ENCODE assay signal across 8 cellular contexts in the genomic region with DNA sequence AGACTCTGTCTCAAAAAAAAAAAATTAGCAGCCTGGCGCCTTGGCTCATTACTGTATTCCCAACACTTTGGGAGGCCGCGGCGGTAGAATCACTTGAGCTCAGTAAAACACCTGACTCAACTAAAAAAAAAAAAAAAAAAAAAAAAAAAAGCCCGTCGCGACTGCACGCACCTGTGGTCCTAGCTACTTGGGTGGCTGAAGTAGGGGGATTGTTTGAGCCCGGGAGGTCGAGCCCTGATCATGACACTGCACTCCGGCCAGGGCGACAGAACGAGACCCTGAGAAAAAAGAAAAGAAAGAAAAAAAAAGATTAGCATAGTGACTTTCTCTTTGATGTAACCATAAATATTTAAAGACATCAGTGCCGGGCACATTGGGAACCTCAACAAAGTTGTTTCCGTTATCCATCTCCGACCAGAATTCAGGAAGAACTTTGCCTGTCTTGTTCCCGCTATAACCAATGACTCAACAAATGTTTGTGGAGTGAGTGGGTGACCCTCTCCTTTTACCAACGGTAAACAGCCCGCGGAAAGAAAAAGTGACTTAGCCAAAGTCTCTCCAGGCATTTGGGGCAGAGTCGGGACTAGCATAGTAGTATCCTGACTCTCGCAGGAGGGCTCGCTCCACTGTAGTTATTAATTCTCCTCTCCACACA. TPM values are rescaled to one million over a fixed set of nuclear protein-coding genes. Genes with fewer than 3 reads are reported as not detected.
A peak's percentile ranks its signal among the peaks of the same experiment; 100 is the strongest.
DNase-seq lines count a peak whose midpoint lies in the region; ATAC-seq and TF ChIP-seq lines count a peak whose summit lies in the region.

No MANE protein-coding gene starts in this region.

- WGBS in HUES64, result 1% methylated on average over 18 of the region's 23 CpGs

- peak overlapping the region; percentile 100 for H3K4me2 ChIP-seq in osteoblast (ENCODE audit: insufficient read depth, low read length)

- peaks cover 44% of the 10 kb centered on the region for H3K79me2 ChIP-seq in osteoblast (ENCODE audit: insufficient read depth, low read length)

- H3K9me3 Mint-ChIP-seq in activated T-cell treated with anti-CD3 and anti-CD28 coated beads, Interleukin-2, amount 50 U/mL, for 4 hours, result no peaks in the 10 kb centered on the region

- TF ChIP-seq CTCF in fibroblast of villous mesenchyme (IDR thresholded peaks at IDR 0.05; ENCODE audit: insufficient read depth, low read depth, low read length), result no peak
- no peak for TF ChIP-seq CTCF in osteoblast (IDR thresholded peaks at IDR 0.05; ENCODE audit: extremely low read depth, low read depth, low read length)
- no peak for TF ChIP-seq CTCF in GM10248 (IDR thresholded peaks at IDR 0.05; ENCODE audit: control extremely low read depth, extremely low read depth, low read depth, missing control alignments)

- H3K27ac ChIP-seq in HUES64 (ENCODE audit: low read depth, low read length) (no peak overlapping the region), osteoblast (ENCODE audit: low read depth, low read length) (peak overlapping the region; percentile 90)

- peak overlapping the region; percentile 90 for H3K4me3 ChIP-seq in HUES64 (ENCODE audit: low read length)
- peak overlapping the region; percentile 97 for H3K4me3 ChIP-seq in fibroblast of villous mesenchyme (ENCODE audit: low read depth, low read length)
- peak overlapping the region; percentile 88 for H3K4me3 ChIP-seq in osteoblast (ENCODE audit: insufficient read depth, low read length)

- peak overlapping the region; percentile 97 for H3K4me3 Mint-ChIP-seq in activated T-cell treated with anti-CD3 and anti-CD28 coated beads, Interleukin-2, amount 50 U/mL, for 4 hours

- H4K20me1 ChIP-seq in osteoblast (ENCODE audit: insufficient read depth, low read length), result peaks cover 39% of the 10 kb centered on the region

- H3K27me3 ChIP-seq in HUES64 (ENCODE audit: insufficient read depth, low read length) (no peaks in the 10 kb centered on the region), osteoblast (ENCODE audit: insufficient read depth, low read length) (no peaks in the 10 kb centered on the region)

- peaks cover 9% of the 10 kb centered on the region for H3K36me3 Mint-ChIP-seq in activated T-cell treated with anti-CD3 and anti-CD28 coated beads, Interleukin-2, amount 50 U/mL, for 4 hours (ENCODE audit: insufficient read depth)

- peak; percentile 43 for ATAC-seq in GM21717 (IDR thresholded peaks at IDR 0.05; ENCODE audit: unreplicated experiment)
- peak; percentile 59 to 67 for ATAC-seq in activated T-cell treated with anti-CD3 and anti-CD28 coated beads, Interleukin-2, amount 50 U/mL, for 4 hours

- H3K4me1 Mint-ChIP-seq in activated T-cell treated with anti-CD3 and anti-CD28 coated beads, Interleukin-2, amount 50 U/mL, for 4 hours (ENCODE audit: low read depth), result peaks cover 30% of the 10 kb centered on the region

- H3K4me1 ChIP-seq in ES-I3 (ENCODE audit: insufficient read depth, low read length) (no peaks in the 10 kb centered on the region), HUES64 (ENCODE audit: insufficient read depth, low read length) (no peaks in the 10 kb centered on the region), osteoblast (ENCODE audit: insufficient read depth, low read length) (peaks cover 12% of the 10 kb centered on the region)

- H3K9me3 ChIP-seq in ES-I3 (ENCODE audit: control insufficient read depth, insufficient read depth, low read length) (no peaks in the 10 kb centered on the region), HUES64 (ENCODE audit: insufficient read depth, low read depth, low read length) (no peaks in the 10 kb centered on the region), osteoblast (ENCODE audit: low read depth, low read length) (no peaks in the 10 kb centered on the region)

- POLR2A ChIA-PET in GM10248 (lab: Yijun Ruan, JAX), result interaction anchor here (0.6 to 1.6 kb wide), 6 partner anchors 10 to 515 kb away, joined by 3 to 11 read pairs (median 4); no protein-coding TSS in a partner anchor

- H3K27me3 Mint-ChIP-seq in activated T-cell treated with anti-CD3 and anti-CD28 coated beads, Interleukin-2, amount 50 U/mL, for 4 hours (ENCODE audit: low read depth), result no peaks in the 10 kb centered on the region

- CTCF ChIA-PET in GM10248 (lab: Yijun Ruan, JAX), result interaction anchor here (1.0 to 3.5 kb wide), 8 partner anchors 8 to 203 kb away, joined by 3 to 13 read pairs (median 5); no protein-coding TSS in a partner anchor

- H3K9ac ChIP-seq in ES-I3 (ENCODE audit: low read depth, low read length), result peak overlapping the region; percentile 99
- H3K9ac ChIP-seq in HUES64 (ENCODE audit: low read depth, low read length), result peak overlapping the region; percentile 96

- in situ Hi-C loops in KBM-7 (cut with MboI; ENCODE audit: low pct_unique_long_range_greater_than_20kb, low sequenced_read_pairs), result no loop called here

- peak overlapping the region; percentile 95 for H2AFZ ChIP-seq in osteoblast (ENCODE audit: low read length)

- H3K36me3 ChIP-seq in ES-I3 (ENCODE audit: insufficient read depth, low read length) (peaks cover 4% of the 10 kb centered on the region; the same call in 1 of the 2 replicates), HUES64 (ENCODE audit: insufficient read depth, low read length) (peaks cover 23% of the 10 kb centered on the region), osteoblast (ENCODE audit: insufficient read depth, low read length) (peaks cover 7% of the 10 kb centered on the region)

- DNase-seq in activated T-cell treated with anti-CD3 and anti-CD28 coated beads, Interleukin-2, amount 50 U/mL, for 4 hours, result no peak
- DNase-seq in fibroblast of villous mesenchyme (ENCODE audit: low read depth), result peak; percentile 85
- peak; percentile 74 for DNase-seq in osteoblast (ENCODE audit: insufficient read length, low spot score, missing footprints)
- no peak for DNase-seq in KBM-7
- DNase-seq in GM10248 (ENCODE audit: extremely low spot score), result no peak

RNA-seq across cellular contexts. Expression of a gene that starts 0.6 kb away (rescaled TPM):
- polyA plus RNA-seq in HUES64 (2013, experiment 1 of 2), result 42.4 TPM
- polyA plus RNA-seq in HUES64 (2013, experiment 2 of 2), result 47.5 TPM
- total RNA-seq in activated T-cell treated with anti-CD3 and anti-CD28 coated beads, Interleukin-2, amount 50 U/mL, for 4 hours, result 10 to 100 TPM; 56.9 to 60.8 (median 60.2) TPM
- total RNA-seq in fibroblast of villous mesenchyme (10.0 and 13.0 TPM in 2 replicates), osteoblast (10.9 and 13.3 TPM in 2 replicates)

RNA-seq across cellular contexts. Expression of a gene that starts 36.9 kb away (rescaled TPM):
- 49.7 TPM for polyA plus RNA-seq in HUES64 (2013, experiment 1 of 2)
- polyA plus RNA-seq in HUES64 (2013, experiment 2 of 2), result 40.9 TPM
- 100 to 1,000 TPM; 101 to 106 (median 104) TPM for total RNA-seq in activated T-cell treated with anti-CD3 and anti-CD28 coated beads, Interleukin-2, amount 50 U/mL, for 4 hours
- total RNA-seq in fibroblast of villous mesenchyme (94.6 and 115 TPM in 2 replicates), osteoblast (128 and 137 TPM in 2 replicates)

Comparison
In these comparisons a context has a peak if more than half of its experiments do, and no peak if none do; other contexts are left out.
1. DNase-seq: peak in fibroblast of villous mesenchyme (single experiment) and osteoblast (single experiment); none in activated T-cell treated with anti-CD3 and anti-CD28 coated beads, Interleukin-2, amount 50 U/mL, for 4 hours (single experiment), KBM-7 (single experiment) and GM10248 (single experiment).
2. Peak in every context shown above with its lines, with median percentiles within 50 percentile points of each other: H3K4me3 ChIP-seq.